In genomic region chr7:7109934-7110333, GRCh38 we compare ENCODE assay signal across 25 cellular contexts.
"Had no signal": no experiment of that assay in that cellular context is flagged by ENCODE, and none has a peak within 500 bp of the region (broad histone marks: within the 10 kb centered on the region; RNA-seq: fewer than 3 reads in every experiment).

No MANE protein-coding gene starts in this region.

- H3K9me3 ChIP-seq: MG63, SK-N-SH had no signal

- H3K9me3 Mint-ChIP-seq: activated T-helper 17 cell treated with anti-CD3 and anti-CD28 coated beads, Interleukin-2, amount 50 U/mL, for 72 hours; central memory CD8-positive, alpha-beta T cell had no signal

- H3K4me3 ChIP-seq: MG63, SJCRH30 had no signal

- H3K4me3 Mint-ChIP-seq: activated CD4-positive, alpha-beta memory T cell treated with anti-CD3 and anti-CD28 coated beads for 36 hours; activated CD4-positive, alpha-beta T cell treated with anti-CD3 and anti-CD28 coated beads, Interleukin-2, amount 10 ng/mL, durations not matched to agents 7 days and 5 days; activated naive CD4-positive, alpha-beta T cell treated with anti-CD3 and anti-CD28 coated beads for 36 hours; activated naive CD8-positive, alpha-beta T cell; activated T-helper 17 cell treated with anti-CD3 and anti-CD28 coated beads, Interleukin-2, amount 50 U/mL, for 72 hours; brain; central memory CD8-positive, alpha-beta T cell had no signal

- H3K27ac Mint-ChIP-seq: activated CD4-positive, alpha-beta memory T cell treated with anti-CD3 and anti-CD28 coated beads for 36 hours; activated CD4-positive, alpha-beta T cell treated with anti-CD3 and anti-CD28 coated beads, Interleukin-2, amount 10 ng/mL, durations not matched to agents 7 days and 5 days; activated naive CD4-positive, alpha-beta T cell treated with anti-CD3 and anti-CD28 coated beads for 36 hours; activated naive CD8-positive, alpha-beta T cell; activated T-helper 17 cell treated with anti-CD3 and anti-CD28 coated beads, Interleukin-2, amount 50 U/mL, for 72 hours; brain had no signal

- H3K27me3 Mint-ChIP-seq: activated CD4-positive, alpha-beta memory T cell treated with anti-CD3 and anti-CD28 coated beads for 36 hours; activated CD4-positive, alpha-beta T cell treated with anti-CD3 and anti-CD28 coated beads, Interleukin-2, amount 10 ng/mL, durations not matched to agents 7 days and 5 days; activated naive CD8-positive, alpha-beta T cell; activated T-helper 17 cell treated with anti-CD3 and anti-CD28 coated beads, Interleukin-2, amount 50 U/mL, for 72 hours; central memory CD8-positive, alpha-beta T cell had no signal

- H3K4me1 Mint-ChIP-seq: activated T-helper 17 cell treated with anti-CD3 and anti-CD28 coated beads, Interleukin-2, amount 50 U/mL, for 72 hours; brain; central memory CD8-positive, alpha-beta T cell had no signal

- DNase-seq: activated CD4-positive, alpha-beta memory T cell treated with anti-CD3 and anti-CD28 coated beads for 36 hours; activated CD4-positive, alpha-beta T cell treated with anti-CD3 and anti-CD28 coated beads, Interleukin-2, amount 10 ng/mL, durations not matched to agents 7 days and 5 days; activated CD4-positive, CD25-positive, alpha-beta regulatory T cell; activated gamma-delta T cell; activated naive CD4-positive, alpha-beta T cell treated with anti-CD3 and anti-CD28 coated beads for 36 hours; activated T-cell treated with anti-CD3 and anti-CD28 coated beads for 4 hours; activated T-cell treated with anti-CD3 and anti-CD28 coated beads, Interleukin-2, amount 50 U/mL, for 48 hours; amygdala; cortex of kidney; MG63; NCI-H1417 treated with DMSO at 0.1 percent for 48 hours; NCI-H1694; NCI-H2029; NCI-H2171 treated with DMSO at 0.1 percent for 48 hours; NCI-H226; NCI-H524 treated with DMSO at 0.1 percent for 48 hours; NCI-H82; SJCRH30; SK-N-SH; T-helper 1 cell had no signal

- H3K27ac ChIP-seq: SJCRH30, VCaP had no signal

- H3K36me3 Mint-ChIP-seq: brain had no signal

- H3K27me3 ChIP-seq: MG63, SJCRH30 had no signal

- H3K36me3 ChIP-seq: MG63, SJCRH30 had no signal
